ENCODE assay signal across 8 cellular contexts in the genomic region with DNA sequence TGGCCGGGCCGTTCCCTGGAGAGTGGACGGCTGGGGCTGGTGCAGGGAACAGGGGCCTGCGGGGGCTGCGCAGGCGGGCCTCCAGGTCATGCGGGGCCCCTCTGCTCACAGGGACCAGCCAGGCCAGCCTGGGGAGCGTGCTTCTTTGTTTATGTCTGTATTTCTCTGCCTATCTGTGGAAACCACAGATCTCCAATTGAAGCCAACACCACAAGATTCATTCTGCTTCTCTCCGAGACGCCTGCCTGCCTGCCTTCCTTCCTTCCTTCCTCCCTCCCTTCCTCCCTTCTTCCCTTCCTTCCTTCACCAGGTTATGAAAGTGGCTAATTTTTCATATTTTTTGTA. TPM values are rescaled to one million over a fixed set of nuclear protein-coding genes. Genes with fewer than 3 reads are reported as not detected.
DNase-seq lines count a peak whose midpoint lies in the region; ATAC-seq and TF ChIP-seq lines count a peak whose summit lies in the region.

No MANE protein-coding gene starts in this region.

- no peak for DNase-seq in activated CD4-positive, alpha-beta T cell treated with anti-CD3 and anti-CD28 coated beads, Interleukin-2, amount 10 ng/mL, durations not matched to agents 24 days and 14 days
- no peak for DNase-seq in activated CD4-positive, alpha-beta T cell treated with anti-CD3 and anti-CD28 coated beads for 48 hours
- DNase-seq in MG63 = no peak
- DNase-seq in epithelial cell of esophagus (ENCODE audit: low read depth) = no peak
- no peak for DNase-seq in stimulated activated naive CD8-positive, alpha-beta T cell treated with anti-CD3 and anti-CD28 coated beads, Interleukin-15, amount 100 ng/mL, for 72 hours
- no peak for DNase-seq in NCI-H345 (lab: John Stamatoyannopoulos, UW)
- DNase-seq in GM19238 (ENCODE audit: insufficient read length, low spot score) = no peak
- DNase-seq in activated CD4-positive, alpha-beta T cell treated with anti-CD3 and anti-CD28 coated beads, Interleukin-2, amount 50 U/mL, for 48 hours = no peak

- H3K9me3 Mint-ChIP-seq in activated CD4-positive, alpha-beta T cell treated with anti-CD3 and anti-CD28 coated beads, Interleukin-2, amount 10 ng/mL, durations not matched to agents 24 days and 14 days = no peaks in the 10 kb centered on the region
- no peaks in the 10 kb centered on the region for H3K9me3 Mint-ChIP-seq in stimulated activated naive CD8-positive, alpha-beta T cell treated with anti-CD3 and anti-CD28 coated beads, Interleukin-15, amount 100 ng/mL, for 72 hours

- H3K27ac Mint-ChIP-seq in activated CD4-positive, alpha-beta T cell treated with anti-CD3 and anti-CD28 coated beads, Interleukin-2, amount 10 ng/mL, durations not matched to agents 24 days and 14 days = no peak overlapping the region
- H3K27ac Mint-ChIP-seq in stimulated activated naive CD8-positive, alpha-beta T cell treated with anti-CD3 and anti-CD28 coated beads, Interleukin-15, amount 100 ng/mL, for 72 hours = peak overlapping the region; percentile 59 to 95

- H3K4me3 Mint-ChIP-seq in activated CD4-positive, alpha-beta T cell treated with anti-CD3 and anti-CD28 coated beads, Interleukin-2, amount 10 ng/mL, durations not matched to agents 24 days and 14 days = peak overlapping the region; percentile 87
- peak overlapping the region; percentile 83 to 89 for H3K4me3 Mint-ChIP-seq in stimulated activated naive CD8-positive, alpha-beta T cell treated with anti-CD3 and anti-CD28 coated beads, Interleukin-15, amount 100 ng/mL, for 72 hours

- no peak for ATAC-seq in stimulated activated naive CD8-positive, alpha-beta T cell treated with anti-CD3 and anti-CD28 coated beads, Interleukin-15, amount 100 ng/mL, for 72 hours

- no peak for TF ChIP-seq CTCF in epithelial cell of esophagus (IDR thresholded peaks at IDR 0.05; ENCODE audit: insufficient read depth, low read depth, low read length, missing control alignments)

- peaks cover 20% of the 10 kb centered on the region for H3K4me1 Mint-ChIP-seq in activated CD4-positive, alpha-beta T cell treated with anti-CD3 and anti-CD28 coated beads, Interleukin-2, amount 10 ng/mL, durations not matched to agents 24 days and 14 days
- H3K4me1 Mint-ChIP-seq in stimulated activated naive CD8-positive, alpha-beta T cell treated with anti-CD3 and anti-CD28 coated beads, Interleukin-15, amount 100 ng/mL, for 72 hours = peaks cover 45% of the 10 kb centered on the region

- H3K36me3 ChIP-seq in MG63 = peaks cover 19% of the 10 kb centered on the region

- H3K4me3 ChIP-seq in MG63 = peak overlapping the region; percentile 57
- peak overlapping the region; percentile 16 for H3K4me3 ChIP-seq in epithelial cell of esophagus (ENCODE audit: low read length)

- H3K27me3 ChIP-seq in MG63 = no peaks in the 10 kb centered on the region

- H3K9me3 ChIP-seq in MG63 = no peaks in the 10 kb centered on the region

- no peaks in the 10 kb centered on the region for H3K27me3 Mint-ChIP-seq in activated CD4-positive, alpha-beta T cell treated with anti-CD3 and anti-CD28 coated beads, Interleukin-2, amount 10 ng/mL, durations not matched to agents 24 days and 14 days
- H3K27me3 Mint-ChIP-seq in stimulated activated naive CD8-positive, alpha-beta T cell treated with anti-CD3 and anti-CD28 coated beads, Interleukin-15, amount 100 ng/mL, for 72 hours = no peaks in the 10 kb centered on the region

- intact Hi-C loops in activated CD4-positive, alpha-beta T cell treated with anti-CD3 and anti-CD28 coated beads, Interleukin-2, amount 10 ng/mL, durations not matched to agents 24 days and 14 days (cut with micrococcal nuclease) = loop anchor here (1.0 to 2.0 kb wide), 4 partner anchors 39 to 206 kb away; partner anchors contain the start of genes HMGN1, LCA5L and PSMG1

- peaks cover 7% of the 10 kb centered on the region for H3K36me3 Mint-ChIP-seq in activated CD4-positive, alpha-beta T cell treated with anti-CD3 and anti-CD28 coated beads, Interleukin-2, amount 10 ng/mL, durations not matched to agents 24 days and 14 days (ENCODE audit: low read depth)

RNA-seq across cellular contexts. Expression of gene HMGN1, which starts 39.9 kb away (rescaled TPM):
- total RNA-seq in activated CD4-positive, alpha-beta T cell treated with anti-CD3 and anti-CD28 coated beads, Interleukin-2, amount 10 ng/mL, durations not matched to agents 24 days and 14 days = 321 and 339 TPM in 2 replicates
- total RNA-seq in MG63 (2014; rRNA removed; shearing (Covaris generic); ENCODE audit: low replicate concordance) = 474 and 726 TPM in 2 replicates

RNA-seq across cellular contexts. Expression of gene LCA5L, which starts 56.8 kb away (rescaled TPM):
- total RNA-seq in activated CD4-positive, alpha-beta T cell treated with anti-CD3 and anti-CD28 coated beads, Interleukin-2, amount 10 ng/mL, durations not matched to agents 24 days and 14 days = not detected in 2 replicates
- 0.59 TPM in 2 replicates for total RNA-seq in MG63 (2014; rRNA removed; shearing (Covaris generic); ENCODE audit: low replicate concordance)
